Comparison of ENCODE assay signal across 28 cellular contexts in the genomic region with DNA sequence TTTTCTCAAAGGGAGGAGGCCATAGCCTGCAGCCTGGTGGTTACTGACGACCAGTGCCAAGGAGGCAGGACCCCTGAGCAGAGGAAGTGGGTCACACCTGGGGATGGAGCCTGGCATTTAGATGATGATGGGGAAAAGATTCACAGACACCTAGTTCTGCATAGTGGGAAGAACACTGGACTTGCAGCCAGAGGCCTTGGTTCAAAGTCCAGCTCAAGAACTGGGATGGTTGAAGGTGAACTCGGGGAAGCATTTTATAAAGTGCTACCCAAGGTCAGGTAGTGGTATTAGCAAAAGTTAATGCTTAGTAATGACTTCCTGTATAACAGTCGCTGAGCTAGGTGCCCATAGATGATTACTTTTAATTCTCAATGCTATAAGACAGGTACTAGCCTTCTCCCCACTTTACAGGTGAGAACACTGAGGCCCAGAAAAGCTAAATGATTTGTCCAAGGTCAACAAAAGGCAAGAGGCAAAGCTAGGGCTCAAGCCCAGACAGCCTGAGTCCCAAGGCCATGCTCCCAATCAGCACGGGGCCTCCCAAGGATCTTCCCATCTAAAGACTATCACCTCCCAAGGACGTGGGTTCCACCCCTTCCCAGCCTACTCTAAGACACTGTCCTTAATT.
A peak's percentile ranks its signal among the peaks of the same experiment; 100 is the strongest.
DNase-seq lines count a peak whose midpoint lies in the region; ATAC-seq and TF ChIP-seq lines count a peak whose summit lies in the region.
"Had no signal": no experiment of that assay in that cellular context is flagged by ENCODE, and none has a peak within 500 bp of the region (broad histone marks: within the 10 kb centered on the region; RNA-seq: fewer than 3 reads in every experiment).

No MANE protein-coding gene starts in this region.

- no peak for TF ChIP-seq CTCF in HFFc6 (IDR thresholded peaks at IDR 0.05)
- no peak for TF ChIP-seq CTCF in nephron progenitor cell (IDR thresholded peaks at IDR 0.05)
- no peak for TF ChIP-seq CTCF in tibial artery (IDR thresholded peaks at IDR 0.05)

- ATAC-seq in left lobe of liver = peak; percentile 45
- ATAC-seq: upper lobe of right lung had no signal

- H3K27ac Mint-ChIP-seq in HFFc6 (peak overlapping the region; percentile 52), nephron progenitor cell (peak overlapping the region; percentile 95)
- H3K27ac Mint-ChIP-seq: activated naive CD8-positive, alpha-beta T cell; CD8-positive, alpha-beta memory T cell had no signal

- H3K27me3 ChIP-seq in tibial artery = no peaks in the 10 kb centered on the region
- H3K27me3 ChIP-seq: hepatocyte, neutrophil, right lobe of liver, upper lobe of right lung had no signal

- H3K9me3 Mint-ChIP-seq in HFFc6 (no peaks in the 10 kb centered on the region), nephron progenitor cell (no peaks in the 10 kb centered on the region)
- H3K9me3 Mint-ChIP-seq: CD8-positive, alpha-beta memory T cell had no signal

- H3K27me3 Mint-ChIP-seq in HFFc6 (ENCODE audit: insufficient read depth) = peaks cover 17% of the 10 kb centered on the region
- H3K27me3 Mint-ChIP-seq in nephron progenitor cell (ENCODE audit: low read depth, poor library complexity) = peaks cover 4% of the 10 kb centered on the region
- H3K27me3 Mint-ChIP-seq: activated naive CD8-positive, alpha-beta T cell had no signal

- no peak overlapping the region for H3K4me3 ChIP-seq in tibial artery
- H3K4me3 ChIP-seq: hepatocyte, right lobe of liver, upper lobe of right lung had no signal

- H3K36me3 Mint-ChIP-seq in HFFc6 (ENCODE audit: low read depth) (peaks cover 44% of the 10 kb centered on the region), nephron progenitor cell (ENCODE audit: low read depth) (peaks cover 9% of the 10 kb centered on the region)
- H3K36me3 Mint-ChIP-seq: activated naive CD8-positive, alpha-beta T cell; CD8-positive, alpha-beta memory T cell had no signal

- in situ Hi-C loops in KBM-7 (cut with MboI; ENCODE audit: low pct_unique_long_range_greater_than_20kb, low sequenced_read_pairs) = no loop called here

- H3K4me3 Mint-ChIP-seq in HFFc6 = no peak overlapping the region
- H3K4me3 Mint-ChIP-seq in nephron progenitor cell = no peak overlapping the region
- H3K4me3 Mint-ChIP-seq: activated naive CD8-positive, alpha-beta T cell; CD8-positive, alpha-beta memory T cell had no signal

- intact Hi-C loops in tibial artery (cut with DNase I; ENCODE audit: low total_unique reads) = no loop called here

- H3K9me3 ChIP-seq in tibial artery = no peaks in the 10 kb centered on the region
- H3K9me3 ChIP-seq: neutrophil, right lobe of liver, upper lobe of right lung had no signal

- peak overlapping the region; percentile 55 to 58 for H3K27ac ChIP-seq in tibial artery
- H3K27ac ChIP-seq: hepatocyte, neutrophil, right lobe of liver, RWPE1, upper lobe of right lung, WERI-Rb-1 had no signal

- peaks cover 97 to 100% (median 99%) of the 10 kb centered on the region in 3 donors for H3K36me3 ChIP-seq in tibial artery
- H3K36me3 ChIP-seq: neutrophil, WERI-Rb-1 had no signal

- no peak for DNase-seq in HFFc6
- DNase-seq in left lobe of liver (ENCODE audit: low spot score) = no peak
- no peak for DNase-seq in nephron progenitor cell
- DNase-seq in tibial artery = no peak
- no peak for DNase-seq in CD1c-positive myeloid dendritic cell (ENCODE audit: extremely low spot score)
- DNase-seq in KBM-7 = no peak
- DNase-seq in stimulated activated CD4-positive, alpha-beta T cell treated with anti-CD3 and anti-CD28 coated beads, Interleukin-4, amount 100 ng/mL, for 4 hours = no peak
- DNase-seq: activated CD4-positive, alpha-beta T cell treated with anti-CD3 and anti-CD28 coated beads for 4 hours; activated CD8-positive, alpha-beta memory T cell treated with anti-CD3 and anti-CD28 coated beads for 24 hours; activated effector memory CD4-positive, alpha-beta T cell treated with anti-CD3 and anti-CD28 coated beads, Interleukin-2, amount 50 U/mL, for 16 hours; CD8-positive, alpha-beta memory T cell; central memory CD4-positive, alpha-beta T cell; DMS 273 treated with DMSO at 0.1 percent for 48 hours; kidney glomerular epithelial cell; NCI-H1436; NCI-H2081 treated with DMSO at 0.1 percent for 48 hours; NCI-H2227 treated with DMSO at 0.1 percent for 48 hours; NCI-H526; OCI-M1; right lobe of liver; stimulated activated CD4-positive, alpha-beta T cell treated with anti-CD3 and anti-CD28 coated beads, Interleukin-4, amount 100 ng/mL, for 1 hour; T1000; upper lobe of right lung; WERI-Rb-1 had no signal

- H3K4me1 Mint-ChIP-seq in HFFc6 (ENCODE audit: low read depth) (peaks cover 27% of the 10 kb centered on the region), nephron progenitor cell (peaks cover 82% of the 10 kb centered on the region)
- H3K4me1 Mint-ChIP-seq: CD8-positive, alpha-beta memory T cell had no signal

- H3K4me1 ChIP-seq in tibial artery = peaks cover 0 to 88% (median 42%) of the 10 kb centered on the region in 4 donors
- H3K4me1 ChIP-seq: right lobe of liver had no signal
